Comparison of ENCODE assay signal across 2 cellular contexts in genomic region chr15:38555686-38556334, GRCh38.
TF ChIP-seq lines count a peak whose summit lies in the region.

No MANE protein-coding gene starts in this region.

TF ChIP-seq in IMR-90, 13 proteins besides CTCF, POLR2A, EP300 and RAD21:
- TF ChIP-seq ELK1 (IDR thresholded peaks at IDR 0.05; ENCODE audit: borderline replicate concordance, low read depth, low read length) = no peak
- peak; percentile 30 for TF ChIP-seq RCOR1 (IDR thresholded peaks at IDR 0.05; ENCODE audit: insufficient replicate concordance, low read length)
- no peak for TF ChIP-seq CEBPB (IDR thresholded peaks at IDR 0.05; ENCODE audit: low read depth, low read length)
- no peak for TF ChIP-seq NFE2L2 (IDR thresholded peaks at IDR 0.05; ENCODE audit: low read depth, low read length)
- TF ChIP-seq CHD1 (IDR thresholded peaks at IDR 0.05; ENCODE audit: low read depth, low read length) = no peak
- TF ChIP-seq MAFK (IDR thresholded peaks at IDR 0.05; ENCODE audit: low read depth, low read length) = no peak
- TF ChIP-seq FOS (IDR thresholded peaks at IDR 0.05; ENCODE audit: low read depth, low read length) = 0 out of 2 replicates have a peak, but pooled peaks have one; percentile 10

TF ChIP-seq in GM23338, 12 proteins besides CTCF, POLR2A, EP300 and RAD21 (continued from another document):
- TF ChIP-seq ZNF462 (CRISPR knock-in tag; IDR thresholded peaks at IDR 0.05) (no peak), ZNF114 (CRISPR knock-in tag; IDR thresholded peaks at IDR 0.05) (no peak), JUNB (IDR thresholded peaks at IDR 0.05; ENCODE audit: unreplicated experiment) (no peak), EZH2 (IDR thresholded peaks at IDR 0.05; ENCODE audit: low read depth, unreplicated experiment) (no peak), STAT1 (IDR thresholded peaks at IDR 0.05; ENCODE audit: unreplicated experiment) (no peak), EZH2phosphoT487 (IDR thresholded peaks at IDR 0.05; ENCODE audit: unreplicated experiment) (no peak), NANOG (IDR thresholded peaks at IDR 0.05; ENCODE audit: borderline replicate concordance) (no peak), CREB1 (CRISPR knock-in tag; IDR thresholded peaks at IDR 0.05; ENCODE audit: low read depth) (no peak), ZNF331 (CRISPR knock-in tag; IDR thresholded peaks at IDR 0.05; ENCODE audit: low read depth) (no peak), ETS1 (IDR thresholded peaks at IDR 0.05) (no peak), REST (IDR thresholded peaks at IDR 0.05; ENCODE audit: unreplicated experiment) (no peak)
